In genomic region chr1:5514519-5515183, GRCh38 we compare ENCODE assay signal across 8 cellular contexts.
DNase-seq lines count a peak whose midpoint lies in the region; ATAC-seq and TF ChIP-seq lines count a peak whose summit lies in the region.

No MANE protein-coding gene starts in this region.

- H3K27me3 Mint-ChIP-seq in Calu3 (ENCODE audit: unreplicated experiment): peaks cover 50% of the 10 kb centered on the region
- peaks cover 5% of the 10 kb centered on the region for H3K27me3 Mint-ChIP-seq in activated CD8-positive, alpha-beta T cell treated with anti-CD3 and anti-CD28 coated beads for 36 hours
- peaks cover 15% of the 10 kb centered on the region for H3K27me3 Mint-ChIP-seq in mesothelial cell of epicardium (ENCODE audit: low read depth)

- CTCF ChIA-PET in Calu3 (lab: Charles Lee): interaction anchor here (0.7 kb wide), 1 partner anchor 167 kb away, joined by 3 read pairs; no protein-coding TSS in a partner anchor
- CTCF ChIA-PET in HCT116 (lab: Charles Lee): interaction anchor here (0.6 to 2.0 kb wide), 6 partner anchors 10 to 231 kb away, joined by 3 to 10 read pairs (median 4); no protein-coding TSS in a partner anchor
- CTCF ChIA-PET in activated CD8-positive, alpha-beta T cell treated with anti-CD3 and anti-CD28 coated beads for 36 hours (lab: Charles Lee): interaction anchor here (0.6 to 2.8 kb wide), 21 partner anchors 9 to 352 kb away, joined by 3 to 25 read pairs (median 4); no protein-coding TSS in a partner anchor

- H3K4me1 ChIP-seq in HCT116 (ENCODE audit: control insufficient read depth in 1 of 2, insufficient read depth in 2 of 2, low read length in 2 of 2): no peaks in the 10 kb centered on the region

- peaks cover 7% of the 10 kb centered on the region for H3K4me1 Mint-ChIP-seq in Calu3 (ENCODE audit: low read depth, unreplicated experiment)
- H3K4me1 Mint-ChIP-seq in activated CD8-positive, alpha-beta T cell treated with anti-CD3 and anti-CD28 coated beads for 36 hours (ENCODE audit: low read depth): no peaks in the 10 kb centered on the region
- peaks cover 11% of the 10 kb centered on the region for H3K4me1 Mint-ChIP-seq in mesothelial cell of epicardium

- TF ChIP-seq POLR2A in HCT116 (IDR thresholded peaks at IDR 0.05; ENCODE audit: borderline replicate concordance, extremely low read depth, insufficient read depth, insufficient read length): no peak

- no peak overlapping the region for H3K4me3 Mint-ChIP-seq in Calu3 (ENCODE audit: low read depth, unreplicated experiment)
- no peak overlapping the region for H3K4me3 Mint-ChIP-seq in activated CD8-positive, alpha-beta T cell treated with anti-CD3 and anti-CD28 coated beads for 36 hours
- no peak overlapping the region for H3K4me3 Mint-ChIP-seq in mesothelial cell of epicardium

- H3K27ac Mint-ChIP-seq in Calu3 (ENCODE audit: unreplicated experiment): no peak overlapping the region
- no peak overlapping the region for H3K27ac Mint-ChIP-seq in activated CD8-positive, alpha-beta T cell treated with anti-CD3 and anti-CD28 coated beads for 36 hours
- H3K27ac Mint-ChIP-seq in mesothelial cell of epicardium: no peak overlapping the region

- H3K27me3 ChIP-seq in HCT116 (ENCODE audit: insufficient read depth, low read length): peaks cover 14% of the 10 kb centered on the region

- intact Hi-C loops in Calu3 (cut with micrococcal nuclease; ENCODE audit: unreplicated experiment) (loop anchor here (5.0 kb wide), 2 partner anchors 108 to 233 kb away; no protein-coding TSS in a partner anchor), HCT116 (cut with micrococcal nuclease) (loop anchor here (1.0 kb wide), 1 partner anchor 107 kb away; no protein-coding TSS in a partner anchor)
- intact Hi-C loops in activated CD8-positive, alpha-beta T cell treated with anti-CD3 and anti-CD28 coated beads for 36 hours (cut with micrococcal nuclease): loop anchor here (10.0 kb wide), 1 partner anchor 80 kb away; no protein-coding TSS in a partner anchor

- H3K36me3 ChIP-seq in HCT116 (ENCODE audit: control insufficient read depth in 1 of 2, insufficient read depth in 2 of 2, low read length in 2 of 2): no peaks in the 10 kb centered on the region

- RAD21 ChIA-PET in HCT116 (lab: Charles Lee; ENCODE audit: low non-redundant PET in 1 of 2, low total read pairs in 2 of 2, uncharacterized antibody in 2 of 2, unreplicated experiment in 2 of 2): no interaction called here

- no peaks in the 10 kb centered on the region for H3K9me3 ChIP-seq in HCT116 (ENCODE audit: control insufficient read depth in 1 of 2, insufficient read depth in 1 of 2, low read depth in 1 of 2, low read length in 2 of 2)

- H3K4me3 ChIP-seq in HCT116 (replicated peaks in 1 of 2; ENCODE audit: low read depth in 1 of 2, low read length in 2 of 2): no peak overlapping the region

- TF ChIP-seq RAD21 in HCT116 (IDR thresholded peaks at IDR 0.05; ENCODE audit: low read depth): peak; percentile 66

- TF ChIP-seq CTCF in Calu3 (IDR thresholded peaks at IDR 0.05; ENCODE audit: unreplicated experiment) (peak; percentile 89), HCT116 (IDR thresholded peaks at IDR 0.05 in 2 of 3, conservative IDR thresholded peaks at IDR 0.05 in 1 of 3; ENCODE audit: borderline replicate concordance in 1 of 3, insufficient read depth in 1 of 3, low read depth in 2 of 3, low read length in 2 of 3) (peak; percentile 60 to 100 (median 99); a peak in 5 of 6 replicates), mesothelial cell of epicardium (IDR thresholded peaks at IDR 0.05; ENCODE audit: unreplicated experiment) (peak; percentile 100)
- TF ChIP-seq CTCF in activated CD8-positive, alpha-beta T cell treated with anti-CD3 and anti-CD28 coated beads for 36 hours (IDR thresholded peaks at IDR 0.05): peak; percentile 100

- H3K9me2 ChIP-seq in HCT116 (ENCODE audit: insufficient read depth): no peaks in the 10 kb centered on the region

- H3K9me3 Mint-ChIP-seq in Calu3 (ENCODE audit: low read depth, unreplicated experiment) (no peaks in the 10 kb centered on the region), mesothelial cell of epicardium (no peaks in the 10 kb centered on the region)
- no peaks in the 10 kb centered on the region for H3K9me3 Mint-ChIP-seq in activated CD8-positive, alpha-beta T cell treated with anti-CD3 and anti-CD28 coated beads for 36 hours

- H3K79me2 ChIP-seq in HCT116 (ENCODE audit: insufficient read depth, low read length): no peaks in the 10 kb centered on the region

- H3K27ac ChIP-seq in HCT116 (ENCODE audit: low read depth, low read length): no peak overlapping the region

- H4K20me1 ChIP-seq in HCT116 (ENCODE audit: insufficient read depth): no peaks in the 10 kb centered on the region

- no peak overlapping the region for H3K9ac ChIP-seq in HCT116 (ENCODE audit: low read length)

- POLR2A ChIA-PET in HCT116 (lab: Charles Lee): no interaction called here
- POLR2A ChIA-PET in activated CD8-positive, alpha-beta T cell treated with anti-CD3 and anti-CD28 coated beads for 36 hours (lab: Charles Lee): no interaction called here

- H2AFZ ChIP-seq in HCT116 (ENCODE audit: low read depth, low read length, poor library complexity, severe bottlenecking): no peak overlapping the region

- ATAC-seq in HCT116 (peak; percentile 86), GM18868 (IDR thresholded peaks at IDR 0.05; ENCODE audit: unreplicated experiment) (no peak)
- ATAC-seq in activated CD8-positive, alpha-beta T cell treated with anti-CD3 and anti-CD28 coated beads for 36 hours: peak; percentile 66

- no TSS peak for BruUV-seq in Calu3 (replicated peaks; lab: Mats Ljungman, UMichigan)
- no TSS peak for BruUV-seq in HCT116 (replicated peaks; lab: Mats Ljungman, UMichigan)

- H3K36me3 Mint-ChIP-seq in Calu3 (ENCODE audit: insufficient read depth, unreplicated experiment) (no peaks in the 10 kb centered on the region), mesothelial cell of epicardium (no peaks in the 10 kb centered on the region)
- H3K36me3 Mint-ChIP-seq in activated CD8-positive, alpha-beta T cell treated with anti-CD3 and anti-CD28 coated beads for 36 hours (ENCODE audit: low read depth): no peaks in the 10 kb centered on the region

- no peak overlapping the region for H3K4me2 ChIP-seq in HCT116 (ENCODE audit: low read length)

- DNase-seq in Calu3: peak; percentile 77
- peak; percentile 16 for DNase-seq in HCT116 (ENCODE audit: low read depth, low spot score)
- DNase-seq in NCI-H69 (lab: John Stamatoyannopoulos, UW): peak; percentile 24
- DNase-seq in activated CD8-positive, alpha-beta T cell treated with anti-CD3 and anti-CD28 coated beads for 36 hours: peak; percentile 79
- peak; percentile 55 for DNase-seq in effector CD8-positive, alpha-beta T cell (lab: John Stamatoyannopoulos, UW)
- peak; percentile 56 to 91 for DNase-seq in mesothelial cell of epicardium (ENCODE audit: low spot score in 2 of 2, unreplicated experiment in 2 of 2)
- peak; percentile 39 to 48 for DNase-seq in stimulated activated CD8-positive, alpha-beta memory T cell treated with anti-CD3 and anti-CD28 coated beads, Interleukin-4, amount 100 ng/mL, for 4 hours (ENCODE audit: low read depth in 2 of 2, low spot score in 1 of 2)

TF ChIP-seq in HCT116, 20 proteins besides CTCF, POLR2A, EP300 and RAD21 (continues in another document):
- TF ChIP-seq CEBPB (IDR thresholded peaks at IDR 0.05; ENCODE audit: low read depth): no peak
- TF ChIP-seq ZNF274 (IDR thresholded peaks at IDR 0.05; ENCODE audit: low read depth, low read length): no peak
- TF ChIP-seq REST (IDR thresholded peaks at IDR 0.05; ENCODE audit: low read depth): no peak
- TF ChIP-seq YY1 (IDR thresholded peaks at IDR 0.05; ENCODE audit: extremely low read depth, insufficient replicate concordance, low read depth, low read length): no peak
- TF ChIP-seq EGR1 (IDR thresholded peaks at IDR 0.05; ENCODE audit: low read depth): no peak
- no peak for TF ChIP-seq ZBTB33 (IDR thresholded peaks at IDR 0.05; ENCODE audit: extremely low read depth, insufficient replicate concordance, low read length)
- no peak for TF ChIP-seq JUND (IDR thresholded peaks at IDR 0.05)
- TF ChIP-seq TCF7L2 (IDR thresholded peaks at IDR 0.05; ENCODE audit: borderline replicate concordance, extremely low read depth, insufficient read depth, insufficient read length): no peak

Comparison
In these comparisons a context has a peak if more than half of its experiments do, and no peak if none do; other contexts are left out.
1. DNase-seq: peak in every context shown above with its lines; median percentile 79 in activated CD8-positive, alpha-beta T cell treated with anti-CD3 and anti-CD28 coated beads for 36 hours; 77 in Calu3; 74 in mesothelial cell of epicardium; 55 in effector CD8-positive, alpha-beta T cell; 44 in stimulated activated CD8-positive, alpha-beta memory T cell treated with anti-CD3 and anti-CD28 coated beads, Interleukin-4, amount 100 ng/mL, for 4 hours; 24 in NCI-H69; 16 in HCT116.